9 cellular contexts compared by ENCODE assay signal in genomic region chr11:75554258-75555022, GRCh38. TPM values are rescaled to one million over a fixed set of nuclear protein-coding genes. Genes with fewer than 3 reads are reported as not detected.
DNase-seq lines count a peak whose midpoint lies in the region; ATAC-seq, FAIRE-seq and TF ChIP-seq lines count a peak whose summit lies in the region.
"Had no signal": no experiment of that assay in that cellular context is flagged by ENCODE, and none has a peak within 500 bp of the region (broad histone marks: within the 10 kb centered on the region; RNA-seq: fewer than 3 reads in every experiment).

No MANE protein-coding gene starts in this region.

- 81% methylated on average over 17 of the region's 21 CpGs for WGBS in A549 (ENCODE audit: missing lambda C conversion rate)

- POLR2A ChIA-PET in A549 (lab: Yijun Ruan, JAX), result interaction anchor here (1.9 kb wide), 1 partner anchor 8 kb away, joined by 11 read pairs; the partner anchor contains the start of gene SERPINH1
- POLR2A ChIA-PET in activated CD8-positive, alpha-beta T cell treated with anti-CD3 and anti-CD28 coated beads for 36 hours (lab: Charles Lee), result interaction anchor here (0.6 to 1.1 kb wide), 2 partner anchors 8 to 10 kb away, joined by 3 read pairs; no protein-coding TSS in a partner anchor

- no peaks in the 10 kb centered on the region for H3K36me3 ChIP-seq in subcutaneous abdominal adipose tissue (ENCODE audit: control insufficient read depth in 5 of 5, insufficient read depth in 5 of 5, low read length in 5 of 5)

- H3K4me3 ChIP-seq in A549, result no peak overlapping the region
- peak overlapping the region in 4 of 5 donors; percentile 8 to 34 (median 22) for H3K4me3 ChIP-seq in subcutaneous abdominal adipose tissue (ENCODE audit: low read depth in 1 of 5, low read length in 5 of 5)

- DNase-seq in A549 (ENCODE audit: low read depth in 1 of 2, low spot score in 1 of 2) (no peak), NCI-H1694 (lab: John Stamatoyannopoulos, UW) (peak; percentile 82), cerebellum (ENCODE audit: low spot score) (peak; percentile 27), left colon (peak; percentile 69 to 92), activated gamma-delta T cell (lab: John Stamatoyannopoulos, UW) (no peak)
- DNase-seq in activated CD8-positive, alpha-beta T cell treated with anti-CD3 and anti-CD28 coated beads for 36 hours, result no peak
- no peak for DNase-seq in activated CD4-positive, alpha-beta T cell treated with anti-CD3 and anti-CD28 coated beads, Interleukin-2, amount 50 U/mL, for 4 hours

- H3K4me1 Mint-ChIP-seq in activated CD8-positive, alpha-beta T cell treated with anti-CD3 and anti-CD28 coated beads for 36 hours (ENCODE audit: low read depth), result peaks cover under 1% of the 10 kb centered on the region

- H3K27me3 Mint-ChIP-seq in activated CD8-positive, alpha-beta T cell treated with anti-CD3 and anti-CD28 coated beads for 36 hours, result no peaks in the 10 kb centered on the region

- H3K9me3 Mint-ChIP-seq in activated CD8-positive, alpha-beta T cell treated with anti-CD3 and anti-CD28 coated beads for 36 hours, result no peaks in the 10 kb centered on the region

- H3K9me3 ChIP-seq in A549 (no peaks in the 10 kb centered on the region), subcutaneous abdominal adipose tissue (ENCODE audit: control insufficient read depth in 5 of 5, low read length in 5 of 5) (no peaks in the 10 kb centered on the region)

- TF ChIP-seq RAD21 in A549 (conservative IDR thresholded peaks at IDR 0.05 in 1 of 2, IDR thresholded peaks at IDR 0.05 in 1 of 2), result no peak

- H3K27me3 ChIP-seq in subcutaneous abdominal adipose tissue (ENCODE audit: control insufficient read depth in 5 of 5, insufficient read depth in 4 of 5, low read length in 5 of 5), result no peaks in the 10 kb centered on the region

- H3K27ac Mint-ChIP-seq in activated CD8-positive, alpha-beta T cell treated with anti-CD3 and anti-CD28 coated beads for 36 hours, result no peak overlapping the region

- H3K9ac ChIP-seq in subcutaneous abdominal adipose tissue (ENCODE audit: low read length in 5 of 5), result peak overlapping the region in 4 of 5 donors; percentile 21 to 50 (median 36)

- FAIRE-seq in A549 (lab: Jason Lieb, UNC), result no peak
- FAIRE-seq: G401.6 had no signal

- no peak for TF ChIP-seq POLR2A in A549 (IDR thresholded peaks at IDR 0.05; ENCODE audit: low read length)

- no peak for TF ChIP-seq EP300 in A549 (IDR thresholded peaks at IDR 0.05)

- intact Hi-C loops in left colon (cut with DNase I, micrococcal nuclease), result no loop called here
- intact Hi-C loops in activated CD8-positive, alpha-beta T cell treated with anti-CD3 and anti-CD28 coated beads for 36 hours (cut with micrococcal nuclease), result no loop called here

- CTCF ChIA-PET in A549 (lab: Yijun Ruan, JAX), result interaction anchor here (1.1 to 17.9 kb wide), 7 partner anchors 9 to 314 kb away, joined by 3 to 137 read pairs (median 5); no protein-coding TSS in a partner anchor
- CTCF ChIA-PET in activated CD8-positive, alpha-beta T cell treated with anti-CD3 and anti-CD28 coated beads for 36 hours (lab: Charles Lee), result interaction anchor here (0.9 to 2.7 kb wide), 2 partner anchors 22 to 23 kb away, joined by 3 to 10 read pairs; no protein-coding TSS in a partner anchor

- peak overlapping the region; percentile 2; the same call in 2 of the 3 replicates for H3K4me2 ChIP-seq in A549

- H3K4me3 Mint-ChIP-seq in activated CD8-positive, alpha-beta T cell treated with anti-CD3 and anti-CD28 coated beads for 36 hours, result no peak overlapping the region

- H3K36me3 Mint-ChIP-seq in activated CD8-positive, alpha-beta T cell treated with anti-CD3 and anti-CD28 coated beads for 36 hours (ENCODE audit: low read depth), result no peaks in the 10 kb centered on the region

- peaks cover 28% of the 10 kb centered on the region for H3K4me1 ChIP-seq in A549
- peaks cover 30 to 68% (median 65%) of the 10 kb centered on the region in 5 donors for H3K4me1 ChIP-seq in subcutaneous abdominal adipose tissue (ENCODE audit: control insufficient read depth in 5 of 5, insufficient read depth in 5 of 5, low read length in 5 of 5)

- H3K27ac ChIP-seq in A549 (peak overlapping the region in 1 of 2 experiments; percentile 78; a peak in 4 of 6 replicates), subcutaneous abdominal adipose tissue (ENCODE audit: low read depth, low read length) (peak overlapping the region; percentile 100)

- peak in 1 of 2 experiments; percentile 12; a peak in 3 of 6 replicates for ATAC-seq in A549
- peak; percentile 36 for ATAC-seq in left colon
- no peak for ATAC-seq in activated CD8-positive, alpha-beta T cell treated with anti-CD3 and anti-CD28 coated beads for 36 hours

- no peak for TF ChIP-seq CTCF in A549 (IDR thresholded peaks at IDR 0.05)
- no peak for TF ChIP-seq CTCF in activated CD8-positive, alpha-beta T cell treated with anti-CD3 and anti-CD28 coated beads for 36 hours (IDR thresholded peaks at IDR 0.05)

TF ChIP-seq in A549, 52 proteins besides CTCF, POLR2A, EP300 and RAD21:
- TF ChIP-seq EHMT2 (IDR thresholded peaks at IDR 0.05; ENCODE audit: low read depth) (no peak), HOXB5 (CRISPR knock-in tag; IDR thresholded peaks at IDR 0.05) (no peak), POLR2AphosphoS2 (conservative IDR thresholded peaks at IDR 0.05; ENCODE audit: low read length) (no peak), ATOH8 (CRISPR knock-in tag; IDR thresholded peaks at IDR 0.05; ENCODE audit: low read depth) (no peak)

RNA-seq across cellular contexts. Expression of gene SERPINH1, which starts 7.6 kb away (rescaled TPM):
- polyA plus RNA-seq in A549 (2011; rRNA removed) (70.7 and 79.3 TPM in 2 replicates), A549 (2017; fragmentation: RNase III; extraction: RNeasy Plus Mini Kit Qiagen cat#74134 plus additional on column Dnase treatment) (151 to 162 TPM (median 151 TPM) in 3 replicates)
- 113 and 144 TPM in 2 replicates for polyA plus RNA-seq in A549 (2012; cell fraction: cytosol; rRNA removed)
- polyA plus RNA-seq in A549 (2012; cell fraction: nucleus; rRNA removed), result 212 and 377 TPM in 2 replicates
- polyA minus RNA-seq in A549 (2011; rRNA and poly(A)+ RNA removed), result 48.4 and 51.1 TPM in 2 replicates
- total RNA-seq in cerebellum (57.0 TPM), left colon (10 to 100 TPM; 24.0 to 41.5 TPM)
- total RNA-seq in activated CD8-positive, alpha-beta T cell treated with anti-CD3 and anti-CD28 coated beads for 36 hours, result 10 to 100 TPM; 15.7 to 17.7 TPM

RNA-seq across cellular contexts. Expression of gene GDPD5, which starts 28.7 kb away (rescaled TPM):
- 3.9 and 4.7 TPM in 2 replicates for polyA plus RNA-seq in A549 (2011; rRNA removed)
- polyA plus RNA-seq in A549 (2012; cell fraction: cytosol; rRNA removed), result 4.5 and 7.7 TPM in 2 replicates
- 27.2 and 29.2 TPM in 2 replicates for polyA plus RNA-seq in A549 (2012; cell fraction: nucleus; rRNA removed)
- polyA plus RNA-seq in A549 (2017; fragmentation: RNase III; extraction: RNeasy Plus Mini Kit Qiagen cat#74134 plus additional on column Dnase treatment), result 5.8 to 7.9 TPM (median 5.9 TPM) in 3 replicates
- 8.3 and 14.5 TPM in 2 replicates for polyA minus RNA-seq in A549 (2011; rRNA and poly(A)+ RNA removed)
- 30.2 TPM for total RNA-seq in cerebellum
- total RNA-seq in left colon, result 1 to 10 TPM; 3.3 to 4.0 TPM
- total RNA-seq in activated CD8-positive, alpha-beta T cell treated with anti-CD3 and anti-CD28 coated beads for 36 hours, result 10 to 100 TPM in 1 of 2 experiments, 1 to 10 TPM in 1; 7.8 to 11.0 TPM

Comparison
In these comparisons a context has a peak if more than half of its experiments do, and no peak if none do; other contexts are left out.
1. DNase-seq: peak in NCI-H1694 (single experiment), cerebellum (single experiment) and left colon (2 of 2); none in A549 (0 of 2), activated gamma-delta T cell (single experiment), activated CD8-positive, alpha-beta T cell treated with anti-CD3 and anti-CD28 coated beads for 36 hours (single experiment) and activated CD4-positive, alpha-beta T cell treated with anti-CD3 and anti-CD28 coated beads, Interleukin-2, amount 50 U/mL, for 4 hours (0 of 2).